ENCODE assay signal across 20 cellular contexts in genomic region chr13:44806841-44807240, GRCh38.
DNase-seq lines count a peak whose midpoint lies in the region; ATAC-seq and TF ChIP-seq lines count a peak whose summit lies in the region.
"Had no signal": no experiment of that assay in that cellular context is flagged by ENCODE, and none has a peak within 500 bp of the region (broad histone marks: within the 10 kb centered on the region; RNA-seq: fewer than 3 reads in every experiment).

No MANE protein-coding gene starts in this region.

- H3K4me3 ChIP-seq in coronary artery: no peak overlapping the region
- H3K4me3 ChIP-seq: A549, GM12878, GM23248 had no signal

- ATAC-seq in sciatic nerve: peak; percentile 54
- ATAC-seq in GM18519 (IDR thresholded peaks at IDR 0.05; ENCODE audit: low FRiP score, unreplicated experiment): no peak
- ATAC-seq: A549, GM12878 had no signal

- H3K27ac ChIP-seq in caudate nucleus (ENCODE audit: low read depth, low read length): no peak overlapping the region
- H3K27ac ChIP-seq in coronary artery: peak overlapping the region in 1 of 2 donors; percentile 14
- H3K27ac ChIP-seq: A549, GM23248, HL-60 had no signal

- peak; percentile 16 for DNase-seq in G401 (ENCODE audit: low spot score)
- DNase-seq in caudate nucleus (lab: John Stamatoyannopoulos, UW): peak in 42 of 61 donors; percentile 3 to 71 (median 24)
- DNase-seq in midbrain (lab: John Stamatoyannopoulos, UW): peak; percentile 37
- no peak for DNase-seq in sciatic nerve (ENCODE audit: low spot score)
- DNase-seq in coronary artery (ENCODE audit: low spot score): no peak
- DNase-seq in COLO668 (lab: John Stamatoyannopoulos, UW; ENCODE audit: unreplicated experiment): no peak
- no peak for DNase-seq in T-helper 2 cell
- DNase-seq: Calu3; GM23248; KBM-7; NCI-H1048; NCI-H146; NCI-H2081 treated with DMSO at 0.1 percent for 48 hours; NCI-H226; NCI-H526 treated with DMSO at 0.1 percent for 48 hours; NK-92 treated with Interleukin-12 subunit alpha and Interleukin-12 subunit beta, amount 100 ng/mL, for 24 hours had no signal

- intact Hi-C loops in sciatic nerve (cut with DNase I): no loop called here

- in situ Hi-C loops in G401 (cut with HindIII; ENCODE audit: low sequenced_read_pairs): no loop called here

- TF ChIP-seq CTCF in coronary artery (IDR thresholded peaks at IDR 0.05): no peak

Comparison
In these comparisons a context has a peak if more than half of its experiments do, and no peak if none do; other contexts are left out.
1. DNase-seq: peak in G401 (single experiment), caudate nucleus (42 of 61) and midbrain (single experiment); none in sciatic nerve (single experiment), coronary artery (single experiment), COLO668 (single experiment) and T-helper 2 cell (0 of 5).